Comparison of ENCODE assay signal across 9 cellular contexts in the genomic region with DNA sequence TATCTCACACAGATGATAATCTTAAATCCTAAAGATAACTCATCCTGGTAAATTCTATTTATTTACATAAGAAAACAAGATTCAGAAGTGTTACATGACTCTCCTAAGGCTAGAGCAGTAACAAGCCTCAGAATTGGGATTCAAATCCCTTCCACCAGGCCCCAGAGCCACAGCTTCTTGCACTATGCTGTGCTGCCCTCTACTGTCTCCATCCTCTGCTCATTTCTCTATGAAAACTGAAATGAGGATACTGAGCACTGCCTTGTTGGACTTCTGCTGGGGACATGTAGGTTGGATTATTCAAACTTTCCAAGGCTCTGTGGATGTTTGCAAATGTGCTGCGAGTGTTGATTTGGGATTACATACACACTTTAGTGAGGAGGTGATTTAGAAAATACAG. TPM values are rescaled to one million over a fixed set of nuclear protein-coding genes. Genes with fewer than 3 reads are reported as not detected.
A peak's percentile ranks its signal among the peaks of the same experiment; 100 is the strongest.
DNase-seq lines count a peak whose midpoint lies in the region; ATAC-seq and TF ChIP-seq lines count a peak whose summit lies in the region.
"Had no signal": no experiment of that assay in that cellular context is flagged by ENCODE, and none has a peak within 500 bp of the region (broad histone marks: within the 10 kb centered on the region; RNA-seq: fewer than 3 reads in every experiment).

No MANE protein-coding gene starts in this region.

- ATAC-seq in HG03066 (IDR thresholded peaks at IDR 0.05; ENCODE audit: low read depth, unreplicated experiment): peak; percentile 62

- H3K27ac ChIP-seq in 22Rv1: no peak overlapping the region
- H3K27ac ChIP-seq in brain microvascular endothelial cell: no peak overlapping the region

- no peaks in the 10 kb centered on the region for H3K27me3 ChIP-seq in brain microvascular endothelial cell (replicated peaks)

- peaks cover 8% of the 10 kb centered on the region for H3K36me3 ChIP-seq in brain microvascular endothelial cell (replicated peaks)

- TF ChIP-seq CTCF in 22Rv1 (IDR thresholded peaks at IDR 0.05): peak; percentile 86
- peak; percentile 72 for TF ChIP-seq CTCF in brain microvascular endothelial cell (IDR thresholded peaks at IDR 0.05; ENCODE audit: low read depth, low read length, missing control alignments)

- DNase-seq in GM04504 (ENCODE audit: low read depth) (peak; percentile 20), NCI-H69 (lab: John Stamatoyannopoulos, UW) (peak; percentile 69), brain microvascular endothelial cell (peak; percentile 51), lung microvascular endothelial cell (ENCODE audit: low read depth in 2 of 2) (peak; percentile 37 to 63), CD1c-positive myeloid dendritic cell (ENCODE audit: extremely low spot score) (no peak)
- no peak for DNase-seq in activated T-cell treated with anti-CD3 and anti-CD28 coated beads, Interleukin-2, amount 50 U/mL, for 1 hour
- DNase-seq: stimulated activated naive B cell treated with anti-CD40 and anti-IgM and Interleukin-4, amounts not matched to agents 10 μg/mL and 1 μg/mL and 100 μg/mL, for 72 hours had no signal

- in situ Hi-C loops in brain microvascular endothelial cell (cut with HindIII; ENCODE audit: low pct_ligation_motif_present, low sequenced_read_pairs): no loop called here

- H3K4me3 ChIP-seq in brain microvascular endothelial cell (ENCODE audit: low read depth, low read length): no peak overlapping the region

RNA-seq across cellular contexts. Expression of a gene that starts 23.5 kb away (rescaled TPM):
- not detected in 2 replicates for total RNA-seq in lung microvascular endothelial cell

Comparison
In these comparisons a context has a peak if more than half of its experiments do, and no peak if none do; other contexts are left out.
1. DNase-seq: peak in GM04504 (single experiment), NCI-H69 (single experiment), brain microvascular endothelial cell (single experiment) and lung microvascular endothelial cell (2 of 2); none in CD1c-positive myeloid dendritic cell (single experiment) and activated T-cell treated with anti-CD3 and anti-CD28 coated beads, Interleukin-2, amount 50 U/mL, for 1 hour (single experiment).